In the genomic region with DNA sequence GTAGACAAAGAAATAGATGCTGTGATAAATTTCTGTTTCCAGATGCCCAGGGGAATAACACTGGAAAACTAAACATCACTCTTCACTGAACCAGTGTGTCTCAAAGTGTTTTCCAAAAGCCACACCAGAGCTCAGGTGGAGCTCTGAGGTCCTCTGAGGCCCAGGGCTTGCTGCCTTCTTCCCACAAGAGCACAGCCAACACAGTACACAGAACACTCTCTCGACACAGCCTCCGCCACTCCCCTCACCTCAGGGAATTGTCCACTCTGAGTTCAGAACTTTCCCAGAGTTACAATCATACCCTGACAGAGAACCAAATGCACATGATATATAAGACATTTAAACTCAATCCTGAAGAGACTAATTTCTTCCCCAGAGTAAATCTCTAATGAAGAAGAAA, we compare ENCODE assay signal across 13 cellular contexts. TPM values are rescaled to one million over a fixed set of nuclear protein-coding genes. Genes with fewer than 3 reads are reported as not detected.
A peak's percentile ranks its signal among the peaks of the same experiment; 100 is the strongest.
DNase-seq lines count a peak whose midpoint lies in the region; ATAC-seq, FAIRE-seq and TF ChIP-seq lines count a peak whose summit lies in the region.
"Had no signal": no experiment of that assay in that cellular context is flagged by ENCODE, and none has a peak within 500 bp of the region (broad histone marks: within the 10 kb centered on the region; RNA-seq: fewer than 3 reads in every experiment).

No MANE protein-coding gene starts in this region.

- DNase-seq in cerebellar cortex (ENCODE audit: low spot score) (peak; percentile 38), thoracic aorta (ENCODE audit: low spot score) (no peak), GM10248 (ENCODE audit: extremely low spot score) (no peak), H54 (ENCODE audit: insufficient read length, low spot score) (no peak)
- DNase-seq: activated CD4-positive, alpha-beta memory T cell treated with anti-CD3 and anti-CD28 coated beads, Interleukin-2, amount 10 ng/mL, durations not matched to agents 7 days and 5 days; activated naive CD8-positive, alpha-beta T cell treated with anti-CD3 and anti-CD28 coated beads for 36 hours; NCI-H1105; NCI-H748 treated with DMSO at 0.1 percent for 48 hours; stimulated activated CD4-positive, alpha-beta T cell treated with anti-CD3 and anti-CD28 coated beads, Interleukin-2, amount 100 ng/mL, for 48 hours had no signal

- H4K20me1 ChIP-seq in KMS-11 (ENCODE audit: insufficient read depth), result peaks cover 21% of the 10 kb centered on the region; the same call in 1 of the 2 replicates

- H3K9ac ChIP-seq in KMS-11 (no peak overlapping the region), muscle layer of colon (ENCODE audit: low read length) (no peak overlapping the region)

- H3K4me3 ChIP-seq in KMS-11 (IDR thresholded peaks at IDR 0.05; ENCODE audit: insufficient read depth, low read depth, low read length) (no peak overlapping the region), muscle layer of colon (ENCODE audit: low read depth in 1 of 2, low read length in 2 of 2) (no peak overlapping the region), thoracic aorta (peak overlapping the region; percentile 26)

- FAIRE-seq in H54 (lab: Jason Lieb, UNC), result no peak

- H3K4me2 ChIP-seq in KMS-11, result peak overlapping the region; percentile 79; the same call in 1 of the 2 replicates

- no peak overlapping the region for H3K27ac ChIP-seq in KMS-11
- peak overlapping the region; percentile 8 for H3K27ac ChIP-seq in muscle layer of colon (ENCODE audit: low read depth, low read length)
- peak overlapping the region in 1 of 2 donors; percentile 98 for H3K27ac ChIP-seq in thoracic aorta
- H3K27ac ChIP-seq: neutrophil had no signal

- no peaks in the 10 kb centered on the region for H3K27me3 ChIP-seq in KMS-11 (ENCODE audit: insufficient read depth, low read depth)
- no peaks in the 10 kb centered on the region for H3K27me3 ChIP-seq in muscle layer of colon (ENCODE audit: control insufficient read depth in 1 of 2, insufficient read depth in 2 of 2, low read length in 2 of 2)
- no peaks in the 10 kb centered on the region for H3K27me3 ChIP-seq in thoracic aorta (replicated peaks; ENCODE audit: insufficient read depth)

- H3K9me3 ChIP-seq in muscle layer of colon (ENCODE audit: low read length), result no peaks in the 10 kb centered on the region
- H3K9me3 ChIP-seq in thoracic aorta, result no peaks in the 10 kb centered on the region
- H3K9me3 ChIP-seq: neutrophil had no signal

- H3K36me3 ChIP-seq in KMS-11 (ENCODE audit: insufficient read depth) (no peaks in the 10 kb centered on the region), muscle layer of colon (ENCODE audit: insufficient read depth, low read length) (no peaks in the 10 kb centered on the region), thoracic aorta (no peaks in the 10 kb centered on the region)
- H3K36me3 ChIP-seq: neutrophil had no signal

- H3K79me2 ChIP-seq in KMS-11 (ENCODE audit: insufficient read depth, low read depth), result peaks cover 72% of the 10 kb centered on the region

- ATAC-seq in thoracic aorta (ENCODE audit: insufficient number of reproducible peaks, low FRiP score, low read depth), result no peak
- no peak for ATAC-seq in HG03135 (IDR thresholded peaks at IDR 0.05; ENCODE audit: unreplicated experiment)

- H2AFZ ChIP-seq in KMS-11 (ENCODE audit: low read depth), result no peak overlapping the region

- TF ChIP-seq CTCF in KMS-11 (conservative IDR thresholded peaks at IDR 0.05; ENCODE audit: low read depth, low read length) (no peak), thoracic aorta (IDR thresholded peaks at IDR 0.05) (no peak), GM10248 (IDR thresholded peaks at IDR 0.05; ENCODE audit: control extremely low read depth, extremely low read depth, low read depth, missing control alignments) (no peak)

- CTCF ChIA-PET in GM10248 (lab: Yijun Ruan, JAX), result interaction anchor here (1.0 to 2.4 kb wide), 4 partner anchors 11 to 257 kb away, joined by 3 to 17 read pairs (median 4); no protein-coding TSS in a partner anchor

- POLR2A ChIA-PET in GM10248 (lab: Yijun Ruan, JAX), result no interaction called here

- H3K4me1 ChIP-seq in KMS-11 (ENCODE audit: low read depth, poor library complexity, severe bottlenecking) (peaks cover 50% of the 10 kb centered on the region), muscle layer of colon (ENCODE audit: insufficient read depth, low read length) (peaks cover 61% of the 10 kb centered on the region), thoracic aorta (ENCODE audit: control insufficient read depth in 1 of 2, low read depth in 2 of 2) (peaks cover 22 to 42% of the 10 kb centered on the region in 2 donors)

- TF ChIP-seq POLR2A in H54 (IDR thresholded peaks at IDR 0.05; ENCODE audit: low read depth, low read length), result no peak

RNA-seq across cellular contexts. Expression of a gene that starts 3.1 kb away (rescaled TPM):
- 100 to 1,000 TPM in 1 of 2 donors, 10 to 100 TPM in 1; 74.7 to 101 TPM for total RNA-seq in thoracic aorta
